15 cellular contexts compared by ENCODE assay signal in the genomic region with DNA sequence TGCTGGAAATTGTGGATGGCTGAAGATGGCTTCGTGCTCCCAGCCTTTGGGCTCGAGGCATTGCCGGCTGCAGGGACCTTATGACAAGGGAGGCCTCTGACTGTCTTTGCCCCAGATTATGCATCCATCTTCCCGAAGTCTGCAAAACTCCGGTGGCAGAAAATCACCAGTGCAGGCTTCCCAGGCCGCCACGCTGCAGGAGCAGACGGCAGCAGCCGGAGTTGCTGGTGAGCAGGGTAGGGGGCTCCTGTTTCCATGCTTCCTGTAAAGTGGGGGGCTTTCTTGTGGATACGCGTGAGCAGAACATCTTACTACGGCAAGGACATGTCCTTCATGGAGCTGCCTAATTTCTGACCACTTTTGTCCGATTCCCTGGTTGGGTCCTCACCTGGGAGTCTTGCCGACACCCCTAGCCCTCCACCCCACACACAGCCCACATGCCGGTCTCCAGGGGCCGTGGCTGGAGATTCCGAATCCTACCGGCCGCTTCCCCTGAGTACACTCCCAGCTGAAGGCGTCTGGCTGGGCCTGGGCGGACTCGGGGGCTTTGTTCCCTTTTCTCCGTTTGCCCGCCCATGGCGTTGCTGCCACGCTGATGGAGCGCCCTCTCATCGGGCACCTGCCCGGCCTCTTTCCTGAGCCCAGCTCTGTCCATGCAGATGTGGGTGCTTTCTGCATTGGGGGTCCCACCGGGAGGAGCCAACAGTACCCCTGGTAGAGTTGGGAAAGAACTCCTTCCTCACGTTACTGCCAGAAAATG. TPM values are rescaled to one million over a fixed set of nuclear protein-coding genes. Genes with fewer than 3 reads are reported as not detected.
"Had no signal": no experiment of that assay in that cellular context is flagged by ENCODE, and none has a peak within 500 bp of the region (broad histone marks: within the 10 kb centered on the region; RNA-seq: fewer than 3 reads in every experiment).

No MANE protein-coding gene starts in this region.

RNA-seq across cellular contexts. Expression of gene GPR31, which starts 21.3 kb away (rescaled TPM):
- total RNA-seq: activated B cell treated with CpG ODN at 0.5 μM for 24 hours; activated CD4-positive, alpha-beta memory T cell treated with anti-CD3 and anti-CD28 coated beads for 36 hours; activated CD4-positive, alpha-beta memory T cell treated with anti-CD3 and anti-CD28 coated beads, Interleukin-2, amount 10 ng/mL, durations not matched to agents 7 days and 5 days; activated CD4-positive, alpha-beta T cell treated with anti-CD3 and anti-CD28 coated beads for 36 hours; activated CD4-positive, alpha-beta T cell treated with anti-CD3 and anti-CD28 coated beads, Interleukin-2, amount 10 ng/mL, durations not matched to agents 24 days and 14 days; activated CD4-positive, alpha-beta T cell treated with anti-CD3 and anti-CD28 coated beads, Interleukin-2, amount 10 ng/mL, durations not matched to agents 7 days and 5 days; activated CD8-positive, alpha-beta memory T cell treated with anti-CD3 and anti-CD28 coated beads for 36 hours; activated CD8-positive, alpha-beta memory T cell treated with anti-CD3 and anti-CD28 coated beads, Interleukin-2, amount 10 ng/mL, durations not matched to agents 7 days and 5 days; activated CD8-positive, alpha-beta T cell treated with anti-CD3 and anti-CD28 coated beads for 36 hours; activated CD8-positive, alpha-beta T cell treated with anti-CD3 and anti-CD28 coated beads, Interleukin-2, amount 10 ng/mL, durations not matched to agents 7 days and 5 days; T-cell; T-helper 1 cell treated with Interleukin-12 subunit alpha and Interleukin-12 subunit beta and Interleukin-4 antibody, amounts not matched to agents 30 ng/mL and 1 ng/mL, for 36 hours; T-helper 17 cell; T-helper 2 cell treated with Interferon-gamma antibody and Interleukin-4, amounts not matched to agents 100 ng/mL and 5 ng/mL, for 36 hours; WTC11 had no signal

RNA-seq across cellular contexts. Expression of gene CCR6, which starts 56.2 kb away (rescaled TPM):
- total RNA-seq: activated CD4-positive, alpha-beta T cell treated with anti-CD3 and anti-CD28 coated beads, Interleukin-2, amount 10 ng/mL, durations not matched to agents 24 days and 14 days; T-helper 2 cell treated with Interferon-gamma antibody and Interleukin-4, amounts not matched to agents 100 ng/mL and 5 ng/mL, for 36 hours; WTC11 had no signal
